ENCODE assay signal across 9 cellular contexts in genomic region chr11:83206221-83206620, GRCh38.
"Had no signal": no experiment of that assay in that cellular context is flagged by ENCODE, and none has a peak within 500 bp of the region (broad histone marks: within the 10 kb centered on the region; RNA-seq: fewer than 3 reads in every experiment).

No MANE protein-coding gene starts in this region.

- DNase-seq: H9, HCEC 1CT, IMR-90, KG1 had no signal

- FAIRE-seq: H1, H54, HepG2 had no signal

- H3K4me3 ChIP-seq: GM23338, K562 had no signal

- ATAC-seq: GM23338, HepG2 had no signal
